In genomic region chr3:58566398-58567250, GRCh38 we compare ENCODE assay signal across 1 cellular context.
TF ChIP-seq lines count a peak whose summit lies in the region.

No MANE protein-coding gene starts in this region.

TF ChIP-seq in GM23338, 12 proteins besides CTCF, POLR2A, EP300 and RAD21 (continued from another document):
- TF ChIP-seq ZNF462 (CRISPR knock-in tag; IDR thresholded peaks at IDR 0.05) (no peak), CREB1 (CRISPR knock-in tag; IDR thresholded peaks at IDR 0.05; ENCODE audit: low read depth) (no peak), ZNF331 (CRISPR knock-in tag; IDR thresholded peaks at IDR 0.05; ENCODE audit: low read depth) (no peak), ZNF114 (CRISPR knock-in tag; IDR thresholded peaks at IDR 0.05) (no peak), JUNB (IDR thresholded peaks at IDR 0.05; ENCODE audit: unreplicated experiment) (no peak), EZH2phosphoT487 (IDR thresholded peaks at IDR 0.05; ENCODE audit: unreplicated experiment) (no peak), ETS1 (IDR thresholded peaks at IDR 0.05) (no peak), EZH2 (IDR thresholded peaks at IDR 0.05; ENCODE audit: low read depth, unreplicated experiment) (no peak), POLR2AphosphoS5 (IDR thresholded peaks at IDR 0.05; ENCODE audit: low read depth) (no peak), NANOG (IDR thresholded peaks at IDR 0.05; ENCODE audit: borderline replicate concordance) (no peak)
